ENCODE assay signal across 11 cellular contexts in genomic region chr17:41691031-41691777, GRCh38. TPM values are rescaled to one million over a fixed set of nuclear protein-coding genes. Genes with fewer than 3 reads are reported as not detected.
DNase-seq lines count a peak whose midpoint lies in the region; ATAC-seq and TF ChIP-seq lines count a peak whose summit lies in the region.
"Had no signal": no experiment of that assay in that cellular context is flagged by ENCODE, and none has a peak within 500 bp of the region (broad histone marks: within the 10 kb centered on the region; RNA-seq: fewer than 3 reads in every experiment).

No MANE protein-coding gene starts in this region.

- H3K9me3 Mint-ChIP-seq in activated naive CD4-positive, alpha-beta T cell treated with anti-CD3 and anti-CD28 coated beads, Interleukin-2, amount 50 U/mL, for 72 hours = no peaks in the 10 kb centered on the region
- peaks cover 23% of the 10 kb centered on the region for H3K9me3 Mint-ChIP-seq in glutamatergic neuron (ENCODE audit: unreplicated experiment)

- peaks cover 61% of the 10 kb centered on the region for H3K36me3 ChIP-seq in upper lobe of right lung

- H3K4me3 ChIP-seq in upper lobe of right lung = peak overlapping the region; percentile 81

- H3K27ac Mint-ChIP-seq in activated naive CD4-positive, alpha-beta T cell treated with anti-CD3 and anti-CD28 coated beads, Interleukin-2, amount 50 U/mL, for 72 hours = peak overlapping the region; percentile 99 to 100
- peak overlapping the region; percentile 100 for H3K27ac Mint-ChIP-seq in glutamatergic neuron (ENCODE audit: unreplicated experiment)

- peak overlapping the region; percentile 98 for H3K4me3 Mint-ChIP-seq in glutamatergic neuron (ENCODE audit: unreplicated experiment)

- H3K27ac ChIP-seq in upper lobe of right lung (peak overlapping the region; percentile 2), substantia nigra (ENCODE audit: low read depth, low read length, poor library complexity, severe bottlenecking) (no peak overlapping the region)

- no peaks in the 10 kb centered on the region for H3K27me3 ChIP-seq in upper lobe of right lung
- H3K27me3 ChIP-seq: thyroid gland had no signal

- H3K9me3 ChIP-seq in upper lobe of right lung = no peaks in the 10 kb centered on the region
- H3K9me3 ChIP-seq: thyroid gland had no signal

- H3K36me3 Mint-ChIP-seq in activated naive CD4-positive, alpha-beta T cell treated with anti-CD3 and anti-CD28 coated beads, Interleukin-2, amount 50 U/mL, for 72 hours = peaks cover 33 to 35% of the 10 kb centered on the region in 2 donors
- peaks cover 5% of the 10 kb centered on the region for H3K36me3 Mint-ChIP-seq in glutamatergic neuron (ENCODE audit: unreplicated experiment)

- H3K4me1 Mint-ChIP-seq in glutamatergic neuron (ENCODE audit: low read depth, unreplicated experiment) = peaks cover 10% of the 10 kb centered on the region

- ATAC-seq in activated naive CD4-positive, alpha-beta T cell treated with anti-CD3 and anti-CD28 coated beads, Interleukin-2, amount 50 U/mL, for 72 hours = no peak
- no peak for ATAC-seq in upper lobe of right lung
- no peak for ATAC-seq in HG03097 (IDR thresholded peaks at IDR 0.05; ENCODE audit: low FRiP score, unreplicated experiment)
- no peak for ATAC-seq in HG03139 (IDR thresholded peaks at IDR 0.05; ENCODE audit: unreplicated experiment)

- DNase-seq in stimulated activated CD4-positive, alpha-beta T cell treated with anti-CD3 and anti-CD28 coated beads, Interleukin-15, amount 100 ng/mL, for 24 hours = peak; percentile 11
- no peak for DNase-seq in stimulated activated CD4-positive, alpha-beta T cell treated with anti-CD3 and anti-CD28 coated beads, Interleukin-12 subunit alpha, Interleukin-12 subunit beta, amount 100 ng/mL, for 4 hours
- peak in 1 of 2 donors; percentile 27 for DNase-seq in activated naive CD4-positive, alpha-beta T cell treated with anti-CD3 and anti-CD28 coated beads, Interleukin-2, amount 50 U/mL, for 72 hours (ENCODE audit: low spot score in 2 of 2)
- DNase-seq in glutamatergic neuron (no peak), upper lobe of right lung (no peak), substantia nigra (lab: John Stamatoyannopoulos, UW) (no peak)
- DNase-seq: NK-92 treated with Interleukin-12 subunit alpha and Interleukin-12 subunit beta, amount 100 ng/mL, for 24 hours; thyroid gland had no signal

- peaks cover 9% of the 10 kb centered on the region for H3K27me3 Mint-ChIP-seq in glutamatergic neuron (ENCODE audit: unreplicated experiment)

- intact Hi-C loops in upper lobe of right lung (cut with DNase I) = no loop called here

- H3K4me1 ChIP-seq in upper lobe of right lung = peaks cover 29% of the 10 kb centered on the region

- TF ChIP-seq CTCF in glutamatergic neuron (IDR thresholded peaks at IDR 0.05; ENCODE audit: partially characterized antibody, unreplicated experiment) = no peak
- no peak for TF ChIP-seq CTCF in upper lobe of right lung (IDR thresholded peaks at IDR 0.05)

RNA-seq across cellular contexts. Expression of gene EIF1, which starts 2.5 kb away (rescaled TPM):
- 1,000 to 10,000 TPM in 1 of 2 donors, 100 to 1,000 TPM in 1; 899 to 1,106 TPM for total RNA-seq in activated naive CD4-positive, alpha-beta T cell treated with anti-CD3 and anti-CD28 coated beads, Interleukin-2, amount 50 U/mL, for 72 hours
- 1,088 TPM for total RNA-seq in glutamatergic neuron (ENCODE audit: unreplicated experiment)
- total RNA-seq in upper lobe of right lung = 974 TPM

RNA-seq across cellular contexts. Expression of gene GAST, which starts 20.9 kb away (rescaled TPM):
- total RNA-seq in activated naive CD4-positive, alpha-beta T cell treated with anti-CD3 and anti-CD28 coated beads, Interleukin-2, amount 50 U/mL, for 72 hours = not detected
- not detected for total RNA-seq in glutamatergic neuron (ENCODE audit: unreplicated experiment)
- not detected for total RNA-seq in upper lobe of right lung
- total RNA-seq: renal cortical epithelial cell, thyroid gland had no signal

RNA-seq across cellular contexts. Expression of gene HAP1, which starts 43.2 kb away (rescaled TPM):
- total RNA-seq in activated naive CD4-positive, alpha-beta T cell treated with anti-CD3 and anti-CD28 coated beads, Interleukin-2, amount 50 U/mL, for 72 hours = not detected
- 0.76 TPM for total RNA-seq in glutamatergic neuron (ENCODE audit: unreplicated experiment)
- total RNA-seq in upper lobe of right lung = 0.58 TPM
